In the genomic region with DNA sequence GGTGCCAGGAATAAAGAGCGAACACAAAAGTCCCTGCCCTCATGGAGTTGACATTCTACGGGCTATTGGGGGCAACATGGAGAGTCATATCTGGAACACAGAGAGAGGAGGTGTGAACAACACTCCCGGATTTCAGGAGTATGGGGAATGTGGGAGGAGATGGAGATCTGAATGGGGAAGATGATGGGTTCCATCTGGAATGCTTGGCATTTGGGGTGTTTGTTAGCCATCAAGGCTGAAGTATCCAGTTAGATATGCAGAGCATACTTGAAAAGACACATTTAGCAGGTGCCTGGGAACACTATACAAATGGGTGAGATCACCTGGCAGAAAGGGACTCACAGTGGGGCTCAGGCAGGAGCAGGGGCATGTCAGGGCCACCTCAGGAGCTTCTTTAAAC, we compare ENCODE assay signal across 1 cellular context.
TF ChIP-seq lines count a peak whose summit lies in the region.

No MANE protein-coding gene starts in this region.

TF ChIP-seq in GM23338, 12 proteins besides CTCF, POLR2A, EP300 and RAD21 (continued from another document):
- TF ChIP-seq ZNF462 (CRISPR knock-in tag; IDR thresholded peaks at IDR 0.05): no peak
